Comparison of ENCODE assay signal across 16 cellular contexts in genomic region chr18:79750980-79751571, GRCh38. TPM values are rescaled to one million over a fixed set of nuclear protein-coding genes. Genes with fewer than 3 reads are reported as not detected.
A peak's percentile ranks its signal among the peaks of the same experiment; 100 is the strongest.
DNase-seq lines count a peak whose midpoint lies in the region; ATAC-seq and TF ChIP-seq lines count a peak whose summit lies in the region.
"Had no signal": no experiment of that assay in that cellular context is flagged by ENCODE, and none has a peak within 500 bp of the region (broad histone marks: within the 10 kb centered on the region; RNA-seq: fewer than 3 reads in every experiment).

No MANE protein-coding gene starts in this region.

- TF ChIP-seq EP300 in stomach (IDR thresholded peaks at IDR 0.05) = no peak

- DNase-seq in DND-41 (peak; percentile 18), RWPE2 (ENCODE audit: low spot score) (peak; percentile 52), medulla oblongata (ENCODE audit: extremely low spot score) (peak; percentile 27), stomach (peak; percentile 83), dedifferentiated amniotic fluid mesenchymal stem cell (ENCODE audit: extremely low spot score) (no peak)
- DNase-seq in stimulated activated CD4-positive, alpha-beta T cell treated with anti-CD3 and anti-CD28 coated beads, Interleukin-15, amount 100 ng/mL, for 24 hours = no peak
- DNase-seq: activated CD8-positive, alpha-beta memory T cell treated with anti-CD3 and anti-CD28 coated beads, Interleukin-2, amount 50 U/mL, for 48 hours; effector memory CD4-positive, alpha-beta T cell; NCI-H1105; SIG-M5; stimulated activated naive CD4-positive, alpha-beta T cell treated with Interleukin-2 at 50 U/mL for 16 hours had no signal

- H2AFZ ChIP-seq in DND-41 (ENCODE audit: low read depth, low read length) = no peak overlapping the region

- 65 to 80% (median 72%) methylated on average over 13 of the region's 13 CpGs for WGBS in stomach, 5 donors

- no peak for TF ChIP-seq POLR2A in stomach (IDR thresholded peaks at IDR 0.05)

- H3K4me1 ChIP-seq in DND-41 (ENCODE audit: insufficient read depth, low read length) (no peaks in the 10 kb centered on the region), RWPE2 (ENCODE audit: insufficient read depth, poor library complexity, severe bottlenecking) (no peaks in the 10 kb centered on the region), stomach (no peaks in the 10 kb centered on the region)
- H3K4me1 ChIP-seq: BLaER1, breast epithelium had no signal

- peaks cover 7% of the 10 kb centered on the region; the same call in 1 of the 2 replicates for H3K79me2 ChIP-seq in DND-41 (ENCODE audit: insufficient read depth, low read length)

- H3K36me3 ChIP-seq in DND-41 (ENCODE audit: insufficient read depth, low read length) (peaks cover 75% of the 10 kb centered on the region), RWPE2 (ENCODE audit: low read depth) (peaks cover 15% of the 10 kb centered on the region), stomach (peaks cover 38 to 76% (median 71%) of the 10 kb centered on the region in 4 donors)
- H3K36me3 ChIP-seq: breast epithelium had no signal

- no peak overlapping the region for H3K9ac ChIP-seq in DND-41 (ENCODE audit: low read depth, low read length)
- H3K9ac ChIP-seq: BLaER1 had no signal

- H3K9me3 ChIP-seq in DND-41 (ENCODE audit: insufficient read depth, low read length, severe bottlenecking) (no peaks in the 10 kb centered on the region), RWPE2 (ENCODE audit: severe bottlenecking) (no peaks in the 10 kb centered on the region), stomach (peaks cover 0 to 6% (median 0%) of the 10 kb centered on the region in 4 donors)
- H3K9me3 ChIP-seq: BLaER1, breast epithelium had no signal

- H3K27me3 ChIP-seq in DND-41 (ENCODE audit: insufficient read depth, low read length, poor library complexity) (no peaks in the 10 kb centered on the region), RWPE2 (ENCODE audit: insufficient read depth, poor library complexity, severe bottlenecking) (no peaks in the 10 kb centered on the region), stomach (no peaks in the 10 kb centered on the region)
- H3K27me3 ChIP-seq: BLaER1, breast epithelium had no signal

- H3K27ac ChIP-seq in DND-41 (ENCODE audit: low read length) (no peak overlapping the region), RWPE2 (ENCODE audit: poor library complexity, severe bottlenecking) (no peak overlapping the region), stomach (no peak overlapping the region)
- H3K27ac ChIP-seq: BLaER1, breast epithelium had no signal

- no peak overlapping the region for H3K4me2 ChIP-seq in DND-41 (ENCODE audit: insufficient read depth, low read length)
- H3K4me2 ChIP-seq: BLaER1, smooth muscle cell had no signal

- peaks cover 36% of the 10 kb centered on the region for H4K20me1 ChIP-seq in DND-41 (ENCODE audit: insufficient read depth, low read length)

- intact Hi-C loops in stomach (cut with DNase I; ENCODE audit: low total_unique reads) = no loop called here

- TF ChIP-seq CTCF in DND-41 (IDR thresholded peaks at IDR 0.05; ENCODE audit: borderline replicate concordance, extremely low read depth, low read length, poor library complexity, severe bottlenecking) (no peak), RWPE2 (IDR thresholded peaks at IDR 0.05; ENCODE audit: poor library complexity, severe bottlenecking) (no peak), stomach (IDR thresholded peaks at IDR 0.05) (no peak)

- peak; percentile 52 for ATAC-seq in DND-41 (ENCODE audit: insufficient read depth, low read depth)
- ATAC-seq in RWPE2 (ENCODE audit: low read depth) = peak; percentile 46; the same call in 2 of the 3 replicates
- no peak for ATAC-seq in GM18873 (IDR thresholded peaks at IDR 0.05; ENCODE audit: low FRiP score, unreplicated experiment)
- ATAC-seq: activated naive CD4-positive, alpha-beta T cell treated with anti-CD3 and anti-CD28 coated beads, Interleukin-2, amount 50 U/mL, for 72 hours had no signal

- no peak overlapping the region for H3K4me3 ChIP-seq in DND-41 (ENCODE audit: low read depth in 1 of 2, low read length in 2 of 2)
- H3K4me3 ChIP-seq in RWPE2 (ENCODE audit: severe bottlenecking) = no peak overlapping the region
- H3K4me3 ChIP-seq in stomach = no peak overlapping the region
- H3K4me3 ChIP-seq: BLaER1, breast epithelium, smooth muscle cell had no signal

RNA-seq across cellular contexts. Expression of gene KCNG2, which starts 46.7 kb away (rescaled TPM):
- total RNA-seq in stomach = 1 to 10 TPM in 1 of 5 donors, under 1 TPM in 1, not detected in 3; 0.92 to 2.3 TPM
- polyA plus RNA-seq in stomach = under 1 TPM in 1 of 3 donors, not detected in 2; 0.08 TPM
- total RNA-seq: activated naive CD4-positive, alpha-beta T cell treated with anti-CD3 and anti-CD28 coated beads, Interleukin-2, amount 50 U/mL, for 72 hours; smooth muscle cell had no signal

Comparison
In these comparisons a context has a peak if more than half of its experiments do, and no peak if none do; other contexts are left out.
1. DNase-seq: peak in DND-41 (single experiment), RWPE2 (single experiment), medulla oblongata (single experiment) and stomach (single experiment); none in dedifferentiated amniotic fluid mesenchymal stem cell (single experiment) and stimulated activated CD4-positive, alpha-beta T cell treated with anti-CD3 and anti-CD28 coated beads, Interleukin-15, amount 100 ng/mL, for 24 hours (single experiment).